8 cellular contexts compared by ENCODE assay signal in genomic region chr6:108294787-108295625, GRCh38. TPM values are rescaled to one million over a fixed set of nuclear protein-coding genes. Genes with fewer than 3 reads are reported as not detected.
DNase-seq lines count a peak whose midpoint lies in the region; ATAC-seq, FAIRE-seq and TF ChIP-seq lines count a peak whose summit lies in the region.

Gene AFG1L, plus strand, starts transcription at chr6:108295054. Its CDS starts 26 bp downstream, at chr6:108295080.

- H3K4me1 ChIP-seq in A673 (ENCODE audit: insufficient read depth, low read length, poor library complexity, severe bottlenecking) (peaks cover 10% of the 10 kb centered on the region), mammary epithelial cell (ENCODE audit: insufficient read depth, low read length) (peaks cover 5% of the 10 kb centered on the region), small intestine (ENCODE audit: control insufficient read depth in 2 of 2, insufficient read depth in 1 of 2, low read depth in 1 of 2, low read length in 1 of 2) (peaks cover 0 to 2% of the 10 kb centered on the region in 2 donors)

- H3K9me3 ChIP-seq in A673 (ENCODE audit: low read depth, low read length, poor library complexity, severe bottlenecking) (no peaks in the 10 kb centered on the region), WERI-Rb-1 (ENCODE audit: severe bottlenecking) (no peaks in the 10 kb centered on the region), mammary epithelial cell (replicated peaks; ENCODE audit: insufficient read depth, low read length) (no peaks in the 10 kb centered on the region), small intestine (ENCODE audit: control insufficient read depth, low read depth) (no peaks in the 10 kb centered on the region)

- H4K20me1 ChIP-seq in mammary epithelial cell (ENCODE audit: insufficient read depth, low read length): no peaks in the 10 kb centered on the region

- BruUV-seq in A673 (replicated peaks; lab: Mats Ljungman, UMichigan) (TSS peak; percentile 66), mammary epithelial cell (replicated peaks; lab: Mats Ljungman, UMichigan) (TSS peak; percentile 57)

- peak within 1 kb of the TSS; percentile 88 for H3K27ac ChIP-seq in A673 (ENCODE audit: low read depth, low read length, poor library complexity, severe bottlenecking)
- peak within 1 kb of the TSS; percentile 89 for H3K27ac ChIP-seq in WERI-Rb-1
- H3K27ac ChIP-seq in mammary epithelial cell (ENCODE audit: insufficient read depth, low read depth, low read length): peak within 1 kb of the TSS; percentile 89
- peak within 1 kb of the TSS; percentile 97 to 99 for H3K27ac ChIP-seq in small intestine (ENCODE audit: low read depth in 1 of 2, low read length in 1 of 2)

- no peak for TF ChIP-seq CTCF in A673 (conservative IDR thresholded peaks at IDR 0.05; ENCODE audit: low read depth, low read length)
- TF ChIP-seq CTCF in WERI-Rb-1 (IDR thresholded peaks at IDR 0.05; ENCODE audit: low read depth, low read length): no peak
- no peak for TF ChIP-seq CTCF in mammary epithelial cell (conservative IDR thresholded peaks at IDR 0.05 in 1 of 2, IDR thresholded peaks at IDR 0.05 in 1 of 2; ENCODE audit: extremely low read depth in 1 of 2, insufficient read depth in 1 of 2, low read depth in 1 of 2, low read length in 2 of 2)

- no peaks in the 10 kb centered on the region for H3K36me3 ChIP-seq in A673 (ENCODE audit: insufficient read depth, low read length, poor library complexity, severe bottlenecking)
- H3K36me3 ChIP-seq in WERI-Rb-1: no peaks in the 10 kb centered on the region
- no peaks in the 10 kb centered on the region for H3K36me3 ChIP-seq in mammary epithelial cell (ENCODE audit: insufficient read depth, low read length)
- no peaks in the 10 kb centered on the region for H3K36me3 ChIP-seq in small intestine (ENCODE audit: control insufficient read depth in 2 of 2, insufficient read depth in 2 of 2, low read length in 2 of 2)

- intact Hi-C loops in A673 (cut with micrococcal nuclease; ENCODE audit: unreplicated experiment) (no loop called here), mammary epithelial cell (cut with micrococcal nuclease) (loop anchor here (1.0 kb wide), 1 partner anchor 34 kb away; the partner anchor contains the start of gene SNX3)

- ATAC-seq in HG03064 (IDR thresholded peaks at IDR 0.05; ENCODE audit: low read depth, unreplicated experiment): peak; percentile 80

- no peak for FAIRE-seq in small intestine (lab: Jason Lieb, UNC)

- DNase-seq in A673 (ENCODE audit: low spot score) (peak; percentile 90), NCI-H2196 (lab: John Stamatoyannopoulos, UW; ENCODE audit: unreplicated experiment) (peak; percentile 87), WERI-Rb-1 (peak; percentile 94), mammary epithelial cell (peak; percentile 91), iPS-NIHi11 (ENCODE audit: low spot score) (peak; percentile 94), small intestine (peak; percentile 95)

- POLR2A ChIA-PET in A673 (lab: Charles Lee; ENCODE audit: low non-redundant PET): interaction anchor here (0.6 kb wide), 1 partner anchor 48 kb away, joined by 3 read pairs; no protein-coding TSS in a partner anchor

- CTCF ChIA-PET in A673 (lab: Charles Lee): no interaction called here
- CTCF ChIA-PET in mammary epithelial cell (lab: Charles Lee; ENCODE audit: low non-redundant PET): interaction anchor here (0.7 kb wide), 2 partner anchors 34 to 97 kb away, joined by 3 to 4 read pairs; no protein-coding TSS in a partner anchor

- in situ Hi-C loops in mammary epithelial cell (cut with MboI; ENCODE audit: low sequenced_read_pairs in 2 of 2): no loop called here

- dilution Hi-C loops in mammary epithelial cell (cut with HindIII; ENCODE audit: low sequenced_read_pairs): no loop called here

- 2% methylated on average over 19 of the region's 40 CpGs for WGBS in mammary epithelial cell (ENCODE audit: low coverage, missing lambda C conversion rate)
- WGBS in small intestine, 3 donors: 0 to 1% (median 1%) methylated on average over 37 to 40 of the region's 40 CpGs

- H3K79me2 ChIP-seq in mammary epithelial cell (ENCODE audit: insufficient read depth, low read length): peaks cover 15% of the 10 kb centered on the region

- H2AFZ ChIP-seq in mammary epithelial cell (ENCODE audit: low read depth, low read length): peak within 1 kb of the TSS; percentile 100

- H3K4me3 ChIP-seq in A673 (ENCODE audit: low read depth, low read length, poor library complexity, severe bottlenecking) (peak within 1 kb of the TSS; percentile 68), WERI-Rb-1 (ENCODE audit: low read depth, low read length) (peak within 1 kb of the TSS; percentile 61), mammary epithelial cell (replicated peaks in 1 of 3; ENCODE audit: insufficient read depth in 1 of 3, low read depth in 2 of 3, low read length in 3 of 3) (peak within 1 kb of the TSS; percentile 62 to 97 (median 92)), small intestine (ENCODE audit: low read depth in 1 of 2, low read length in 2 of 2) (peak within 1 kb of the TSS; percentile 70 to 78)

- H3K27me3 ChIP-seq in A673 (replicated peaks; ENCODE audit: insufficient read depth, low read depth, low read length, poor library complexity) (no peaks in the 10 kb centered on the region), WERI-Rb-1 (ENCODE audit: insufficient read depth, low read depth, severe bottlenecking) (no peaks in the 10 kb centered on the region), mammary epithelial cell (ENCODE audit: insufficient read depth, low read length) (no peaks in the 10 kb centered on the region), small intestine (ENCODE audit: control insufficient read depth in 2 of 2, insufficient read depth in 2 of 2, low read length in 2 of 2) (no peaks in the 10 kb centered on the region)

- peak; percentile 61 for TF ChIP-seq POLR2A in GM18526 (IDR thresholded peaks at IDR 0.05; ENCODE audit: extremely low read depth, insufficient read length)

- H3K4me2 ChIP-seq in mammary epithelial cell (ENCODE audit: insufficient read depth, low read depth, low read length): peak within 1 kb of the TSS; percentile 97

- peak within 1 kb of the TSS; percentile 93 for H3K9ac ChIP-seq in mammary epithelial cell (ENCODE audit: insufficient read depth, low read length)

RNA-seq across cellular contexts. Expression of gene AFG1L, which starts in this region (rescaled TPM):
- total RNA-seq in A673 (2021) (5.7 and 7.5 TPM in 2 replicates), mammary epithelial cell (1 to 10 TPM; 5.0 to 8.7 TPM)
- polyA plus RNA-seq in mammary epithelial cell (1.5 TPM), small intestine (1 to 10 TPM; 2.2 to 4.9 (median 2.2) TPM)
- 7.6 TPM for polyA minus RNA-seq in mammary epithelial cell

Comparison
In these comparisons a context has a peak if more than half of its experiments do, and no peak if none do; other contexts are left out.
1. Peak in every context shown above with its lines: DNase-seq, ATAC-seq, H3K4me3 ChIP-seq and H3K27ac ChIP-seq.